In genomic region chr9:95506692-95507455, GRCh38 we compare ENCODE assay signal across 8 cellular contexts. TPM values are rescaled to one million over a fixed set of nuclear protein-coding genes. Genes with fewer than 3 reads are reported as not detected.
DNase-seq lines count a peak whose midpoint lies in the region; ATAC-seq and TF ChIP-seq lines count a peak whose summit lies in the region.

No MANE protein-coding gene starts in this region.

- peak; percentile 8 for TF ChIP-seq CTCF in GM10248 (IDR thresholded peaks at IDR 0.05; ENCODE audit: control extremely low read depth, extremely low read depth, low read depth, missing control alignments)

- DNase-seq in 8988T = peak; percentile 42
- peak; percentile 54 for DNase-seq in GM10248 (ENCODE audit: extremely low spot score)
- DNase-seq in SW480 (ENCODE audit: low spot score) = peak; percentile 68
- DNase-seq in cerebellum (ENCODE audit: low spot score) = peak; percentile 48
- peak; percentile 67 for DNase-seq in left lobe of liver (ENCODE audit: low spot score)
- DNase-seq in stimulated activated CD8-positive, alpha-beta memory T cell treated with anti-CD3 and anti-CD28 coated beads, Interleukin-4, amount 100 ng/mL, for 48 hours = peak; percentile 52
- no peak for DNase-seq in HPDE6-E6E7 (ENCODE audit: extremely low spot score)

- TF ChIP-seq RAD21 in Ishikawa (IDR thresholded peaks at IDR 0.05; ENCODE audit: low read depth) = no peak

- CTCF ChIA-PET in GM10248 (lab: Yijun Ruan, JAX) = no interaction called here

- TF ChIP-seq EP300 in Ishikawa (IDR thresholded peaks at IDR 0.05; ENCODE audit: borderline replicate concordance) = no peak

- ATAC-seq in left lobe of liver = peak; percentile 41

- POLR2A ChIA-PET in GM10248 (lab: Yijun Ruan, JAX) = interaction anchor here (0.6 kb wide), 1 partner anchor 905 kb away, joined by 3 read pairs; no protein-coding TSS in a partner anchor

TF ChIP-seq in Ishikawa, 13 proteins besides CTCF, POLR2A, EP300 and RAD21:
- TF ChIP-seq FOXM1 (IDR thresholded peaks at IDR 0.05; ENCODE audit: borderline replicate concordance, low read depth) (no peak), TCF12 (IDR thresholded peaks at IDR 0.05; ENCODE audit: low read depth) (peak; percentile 32), TEAD4 (IDR thresholded peaks at IDR 0.05) (peak; percentile 90), TAF1 (IDR thresholded peaks at IDR 0.05; ENCODE audit: low read depth) (peak; percentile 11; the same call in 1 of the 2 replicates), ZBTB7A (IDR thresholded peaks at IDR 0.05; ENCODE audit: low read depth) (0 out of 2 replicates have a peak, but pooled peaks have one; percentile 12), NFIC (IDR thresholded peaks at IDR 0.05) (no peak), MAX (IDR thresholded peaks at IDR 0.05) (peak; percentile 64)
TF ChIP-seq in Ishikawa: peak in this region for 5.

RNA-seq across cellular contexts. Expression of gene PTCH1, which starts 9.9 kb away (rescaled TPM):
- total RNA-seq in cerebellum (60.2 TPM), left lobe of liver (7.0 TPM)
